Comparison of ENCODE assay signal across 8 cellular contexts in the genomic region with DNA sequence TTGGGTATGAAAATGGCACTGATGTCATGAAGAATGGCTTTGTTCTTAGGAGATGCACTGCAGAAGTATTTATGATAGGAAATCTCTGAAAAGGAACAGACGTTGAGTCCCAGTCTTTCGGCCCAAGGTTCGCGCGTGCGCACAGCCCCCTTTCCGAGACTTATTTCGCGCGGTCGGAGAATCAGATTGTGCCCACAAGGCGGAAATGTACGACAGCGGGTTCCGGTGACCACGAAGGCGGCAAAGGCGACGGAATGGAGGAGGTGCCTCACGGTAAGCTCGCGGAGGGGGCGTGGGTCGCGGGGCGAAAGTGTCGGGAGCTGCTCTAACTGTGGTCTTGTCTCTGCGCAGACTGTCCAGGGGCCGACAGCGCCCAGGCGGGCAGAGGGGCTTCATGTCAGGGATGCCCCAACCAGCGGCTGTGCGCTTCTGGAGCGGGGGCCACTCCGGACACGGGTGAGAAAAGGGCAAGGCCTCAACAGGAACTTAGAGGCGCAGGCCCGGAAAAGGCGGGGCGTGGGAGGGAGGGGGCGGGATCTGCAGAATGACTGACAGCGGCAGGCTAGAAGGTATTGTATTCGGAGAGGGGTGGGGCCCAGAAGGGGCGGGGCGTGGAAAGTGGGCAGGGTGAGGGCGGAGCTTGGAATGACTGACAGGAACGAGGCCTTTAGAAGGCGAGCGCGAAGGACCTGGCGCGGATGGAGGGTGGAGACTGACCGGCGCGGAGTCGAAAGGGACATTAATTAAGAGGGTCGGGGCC. TPM values are rescaled to one million over a fixed set of nuclear protein-coding genes. Genes with fewer than 3 reads are reported as not detected.
DNase-seq lines count a peak whose midpoint lies in the region; ATAC-seq and FAIRE-seq lines count a peak whose summit lies in the region.

A gene (plus strand): TSS at position 233 of the 760 bp plus-strand sequence. CDS start 22 bp downstream, at position 255.

- CTCF ChIA-PET in activated CD8-positive, alpha-beta memory T cell treated with anti-CD3 and anti-CD28 coated beads, Interleukin-2, amount 10 ng/mL, durations not matched to agents 7 days and 5 days (lab: Charles Lee), result interaction anchor here (0.6 to 2.7 kb wide), 10 partner anchors 10 to 487 kb away, joined by 3 to 14 read pairs (median 3); a partner anchor contains a TSS

- DNase-seq in COLO668 (lab: John Stamatoyannopoulos, UW; ENCODE audit: unreplicated experiment) (peak; percentile 95), HTR-8/SVneo (ENCODE audit: insufficient read length, low spot score) (peak; percentile 96), NOMO-1 treated with dmso at 0.1 percent for 144 hours (lab: John Stamatoyannopoulos, UW; ENCODE audit: unreplicated experiment) (peak; percentile 89), mesendoderm (peak; percentile 99)
- DNase-seq in activated CD8-positive, alpha-beta memory T cell treated with anti-CD3 and anti-CD28 coated beads, Interleukin-2, amount 10 ng/mL, durations not matched to agents 7 days and 5 days, result peak; percentile 100
- DNase-seq in stimulated activated CD8-positive, alpha-beta memory T cell treated with anti-CD3 and anti-CD28 coated beads, Interleukin-15, amount 100 ng/mL, for 1 hour (ENCODE audit: low read depth), result peak; percentile 100

- peak within 1 kb of the TSS; percentile 83 for H3K4me2 ChIP-seq in mesendoderm (ENCODE audit: low read length)

- H2BK15ac ChIP-seq in mesendoderm (replicated peaks; ENCODE audit: low read depth), result no peak within 1 kb of the TSS

- peak within 1 kb of the TSS; percentile 75 for H2BK5ac ChIP-seq in mesendoderm (ENCODE audit: low read length)

- H3K27ac ChIP-seq in mesendoderm (ENCODE audit: low read depth, low read length), result peak within 1 kb of the TSS; percentile 33

- H3K4ac ChIP-seq in mesendoderm (ENCODE audit: low read depth, low read length), result peak within 1 kb of the TSS; percentile 73

- peak; percentile 72 for FAIRE-seq in HTR-8/SVneo (lab: Jason Lieb, UNC)

- H3K56ac ChIP-seq in mesendoderm (ENCODE audit: low read length), result peak within 1 kb of the TSS; percentile 99

- ATAC-seq in GM21360 (IDR thresholded peaks at IDR 0.05; ENCODE audit: unreplicated experiment), result peak; percentile 84
- ATAC-seq in activated CD8-positive, alpha-beta memory T cell treated with anti-CD3 and anti-CD28 coated beads, Interleukin-2, amount 10 ng/mL, durations not matched to agents 7 days and 5 days, result peak; percentile 91

- no CpG with 5 or more reads among the region's 57 CpGs for WGBS in mesendoderm (ENCODE audit: extremely low coverage, insufficient coverage, low lambda C conversion rate)

- H3K23ac ChIP-seq in mesendoderm (ENCODE audit: low read length), result no peak within 1 kb of the TSS

- H3K27me3 ChIP-seq in endocrine pancreas (ENCODE audit: control insufficient read depth, insufficient read depth, low read length), result no peaks in the 10 kb centered on the region
- no peaks in the 10 kb centered on the region for H3K27me3 ChIP-seq in mesendoderm (ENCODE audit: insufficient read depth, low read length, poor library complexity)

- H3K9me3 Mint-ChIP-seq in activated CD8-positive, alpha-beta memory T cell treated with anti-CD3 and anti-CD28 coated beads, Interleukin-2, amount 10 ng/mL, durations not matched to agents 7 days and 5 days (ENCODE audit: low read depth), result no peaks in the 10 kb centered on the region

- H3K4me3 ChIP-seq in endocrine pancreas (ENCODE audit: control insufficient read depth, insufficient read depth, low read length) (peak within 1 kb of the TSS; percentile 69), mesendoderm (ENCODE audit: low read length) (peak within 1 kb of the TSS; percentile 68)

- H3K4me1 ChIP-seq in endocrine pancreas (ENCODE audit: control insufficient read depth, insufficient read depth, low read length), result no peaks in the 10 kb centered on the region
- H3K4me1 ChIP-seq in mesendoderm (ENCODE audit: control insufficient read depth, low read depth, low read length), result peaks cover 2% of the 10 kb centered on the region

- H3K9ac ChIP-seq in endocrine pancreas (ENCODE audit: control insufficient read depth, insufficient read depth, low read length) (peak within 1 kb of the TSS; percentile 61), mesendoderm (ENCODE audit: low read length) (peak within 1 kb of the TSS; percentile 90)

- no peaks in the 10 kb centered on the region for H3K27me3 Mint-ChIP-seq in activated CD8-positive, alpha-beta memory T cell treated with anti-CD3 and anti-CD28 coated beads, Interleukin-2, amount 10 ng/mL, durations not matched to agents 7 days and 5 days

- H2AK5ac ChIP-seq in mesendoderm (ENCODE audit: low read length), result no peak within 1 kb of the TSS

- H4K8ac ChIP-seq in mesendoderm (ENCODE audit: low read depth, low read length), result no peak within 1 kb of the TSS

- H3K79me1 ChIP-seq in mesendoderm (ENCODE audit: low read length), result no peaks in the 10 kb centered on the region

- H3K4me3 Mint-ChIP-seq in activated CD8-positive, alpha-beta memory T cell treated with anti-CD3 and anti-CD28 coated beads, Interleukin-2, amount 10 ng/mL, durations not matched to agents 7 days and 5 days, result peak within 1 kb of the TSS; percentile 85

- H3K36me3 ChIP-seq in endocrine pancreas (ENCODE audit: control insufficient read depth, insufficient read depth, low read length) (no peaks in the 10 kb centered on the region), mesendoderm (ENCODE audit: control insufficient read depth, insufficient read depth, low read length) (no peaks in the 10 kb centered on the region)

- peak within 1 kb of the TSS; percentile 52 for H4K5ac ChIP-seq in mesendoderm (ENCODE audit: low read length)

- no peaks in the 10 kb centered on the region for H3K9me3 ChIP-seq in endocrine pancreas (ENCODE audit: control insufficient read depth, low read length)

- peaks cover 64% of the 10 kb centered on the region for H3K4me1 Mint-ChIP-seq in activated CD8-positive, alpha-beta memory T cell treated with anti-CD3 and anti-CD28 coated beads, Interleukin-2, amount 10 ng/mL, durations not matched to agents 7 days and 5 days

- peaks cover 27% of the 10 kb centered on the region for H3K36me3 Mint-ChIP-seq in activated CD8-positive, alpha-beta memory T cell treated with anti-CD3 and anti-CD28 coated beads, Interleukin-2, amount 10 ng/mL, durations not matched to agents 7 days and 5 days

- H2BK120ac ChIP-seq in mesendoderm (ENCODE audit: low read depth, low read length), result no peak within 1 kb of the TSS

- H3K18ac ChIP-seq in mesendoderm (ENCODE audit: low read length), result no peak within 1 kb of the TSS

- H3K79me2 ChIP-seq in mesendoderm (ENCODE audit: control insufficient read depth, insufficient read depth, low read length), result no peaks in the 10 kb centered on the region

- peak within 1 kb of the TSS; percentile 98 for H3K27ac Mint-ChIP-seq in activated CD8-positive, alpha-beta memory T cell treated with anti-CD3 and anti-CD28 coated beads, Interleukin-2, amount 10 ng/mL, durations not matched to agents 7 days and 5 days

RNA-seq across cellular contexts. Expression of the gene that starts here (rescaled TPM):
- 10 to 100 TPM; 27.8 to 35.3 TPM for total RNA-seq in activated CD8-positive, alpha-beta memory T cell treated with anti-CD3 and anti-CD28 coated beads, Interleukin-2, amount 10 ng/mL, durations not matched to agents 7 days and 5 days
- polyA plus RNA-seq in mesendoderm (2013, experiment 1 of 2), result 33.7 TPM
- 32.5 TPM for polyA plus RNA-seq in mesendoderm (2013, experiment 2 of 2)

Comparison
In these comparisons a context has a peak if more than half of its experiments do, and no peak if none do; other contexts are left out.
1. Peak in every context shown above with its lines: DNase-seq, ATAC-seq, H3K4me3 ChIP-seq and H3K27ac ChIP-seq.